19 cellular contexts compared by ENCODE assay signal in genomic region chr20:40255368-40255767, GRCh38.
DNase-seq lines count a peak whose midpoint lies in the region; ATAC-seq and TF ChIP-seq lines count a peak whose summit lies in the region.
"Had no signal": no experiment of that assay in that cellular context is flagged by ENCODE, and none has a peak within 500 bp of the region (broad histone marks: within the 10 kb centered on the region; RNA-seq: fewer than 3 reads in every experiment).

No MANE protein-coding gene starts in this region.

- H3K9me3 ChIP-seq in right atrium auricular region = no peaks in the 10 kb centered on the region
- peaks cover 0 to 9% (median 0%) of the 10 kb centered on the region in 3 donors for H3K9me3 ChIP-seq in gastroesophageal sphincter
- H3K9me3 ChIP-seq: gastrocnemius medialis, transverse colon had no signal

- peaks cover 8% of the 10 kb centered on the region for H3K4me1 Mint-ChIP-seq in MCF 10A (ENCODE audit: insufficient read depth, unreplicated experiment)
- H3K4me1 Mint-ChIP-seq: memory B cell had no signal

- peak; percentile 31 for ATAC-seq in left ventricle myocardium superior
- no peak for ATAC-seq in gastroesophageal sphincter
- no peak for ATAC-seq in HG02571 (IDR thresholded peaks at IDR 0.05; ENCODE audit: unreplicated experiment)
- ATAC-seq: gastrocnemius medialis, K562 had no signal

- WGBS in gastroesophageal sphincter (ENCODE audit: low coverage in 1 of 2), 2 donors = 33 to 55% methylated on average over 1 of the region's 1 CpG

- H3K4me1 ChIP-seq in right atrium auricular region (no peaks in the 10 kb centered on the region), gastroesophageal sphincter (no peaks in the 10 kb centered on the region)
- H3K4me1 ChIP-seq: transverse colon had no signal

- H3K4me3 Mint-ChIP-seq in MCF 10A (ENCODE audit: unreplicated experiment) = no peak overlapping the region
- H3K4me3 Mint-ChIP-seq: memory B cell; T-helper 1 cell treated with Interleukin-12 subunit alpha and Interleukin-12 subunit beta and Interleukin-4 antibody, amounts not matched to agents 30 μg/mL and 1 μg/mL, for 36 hours had no signal

- H3K27ac ChIP-seq in right atrium auricular region (no peak overlapping the region), gastroesophageal sphincter (no peak overlapping the region)
- H3K27ac ChIP-seq: gastrocnemius medialis, transverse colon had no signal

- H3K4me3 ChIP-seq in right atrium auricular region (no peak overlapping the region), gastroesophageal sphincter (no peak overlapping the region)
- H3K4me3 ChIP-seq: gastrocnemius medialis, K562, transverse colon had no signal

- CTCF ChIA-PET in MCF 10A (lab: Yijun Ruan, JAX) = interaction anchor here (0.6 to 1.2 kb wide), 4 partner anchors 9 to 905 kb away, joined by 3 read pairs; no protein-coding TSS in a partner anchor
- CTCF ChIA-PET in HEK293T (lab: Yijun Ruan, JAX) = no interaction called here

- no peaks in the 10 kb centered on the region for H3K36me3 Mint-ChIP-seq in MCF 10A (ENCODE audit: insufficient read depth, unreplicated experiment)
- H3K36me3 Mint-ChIP-seq: memory B cell had no signal

- H3K9me3 Mint-ChIP-seq in MCF 10A (ENCODE audit: unreplicated experiment) = no peaks in the 10 kb centered on the region
- H3K9me3 Mint-ChIP-seq: T-helper 1 cell treated with Interleukin-12 subunit alpha and Interleukin-12 subunit beta and Interleukin-4 antibody, amounts not matched to agents 30 μg/mL and 1 μg/mL, for 36 hours had no signal

- TF ChIP-seq EP300 in gastroesophageal sphincter (IDR thresholded peaks at IDR 0.05) = no peak

- H3K27me3 Mint-ChIP-seq in MCF 10A (ENCODE audit: insufficient read depth, unreplicated experiment) = no peaks in the 10 kb centered on the region

- H3K36me3 ChIP-seq in right atrium auricular region (no peaks in the 10 kb centered on the region), gastroesophageal sphincter (no peaks in the 10 kb centered on the region)
- H3K36me3 ChIP-seq: gastrocnemius medialis, transverse colon had no signal

- intact Hi-C loops in left ventricle myocardium superior (cut with micrococcal nuclease) (no loop called here), MCF 10A (cut with micrococcal nuclease) (loop anchor here (10.0 kb wide), 1 partner anchor 91 kb away; no protein-coding TSS in a partner anchor)

- no peak overlapping the region for H3K27ac Mint-ChIP-seq in MCF 10A (ENCODE audit: low read depth, unreplicated experiment)
- H3K27ac Mint-ChIP-seq: memory B cell; T-helper 1 cell treated with Interleukin-12 subunit alpha and Interleukin-12 subunit beta and Interleukin-4 antibody, amounts not matched to agents 30 μg/mL and 1 μg/mL, for 36 hours had no signal

- TF ChIP-seq CTCF in right atrium auricular region (IDR thresholded peaks at IDR 0.05) = peak in 1 of 2 donors; percentile 30
- TF ChIP-seq CTCF in MCF 10A (IDR thresholded peaks at IDR 0.05; ENCODE audit: unreplicated experiment) = peak; percentile 22
- no peak for TF ChIP-seq CTCF in gastroesophageal sphincter (IDR thresholded peaks at IDR 0.05)

- BruUV-seq in MCF 10A (replicated peaks; lab: Mats Ljungman, UMichigan) = no TSS peak

- no peak for TF ChIP-seq POLR2A in gastroesophageal sphincter (IDR thresholded peaks at IDR 0.05)

- DNase-seq in left ventricle myocardium superior (no peak), right atrium auricular region (ENCODE audit: low spot score) (no peak), MCF 10A (ENCODE audit: unreplicated experiment) (peak; percentile 40), fibroblast of the conjunctiva (ENCODE audit: low read depth) (peak; percentile 29), HEK293T (ENCODE audit: extremely low spot score) (no peak), epidermal melanocyte (ENCODE audit: insufficient read length, low spot score) (no peak)
- DNase-seq: ACHN; activated CD4-positive, CD25-positive, alpha-beta regulatory T cell treated with anti-CD3 and anti-CD28 coated beads, Interleukin-2, amount 50 U/mL, for 72 hours; activated CD8-positive, alpha-beta memory T cell treated with anti-CD3 and anti-CD28 coated beads, Interleukin-2, amount 50 U/mL, for 48 hours; activated naive CD4-positive, alpha-beta T cell; gastrocnemius medialis; GDM1; NCI-H1105 treated with DMSO at 0.1 percent for 48 hours; transverse colon had no signal

- H3K27me3 ChIP-seq in right atrium auricular region (no peaks in the 10 kb centered on the region), gastroesophageal sphincter (no peaks in the 10 kb centered on the region)
- H3K27me3 ChIP-seq: gastrocnemius medialis, transverse colon had no signal

- POLR2A ChIA-PET in MCF 10A (lab: Yijun Ruan, JAX) = no interaction called here
- POLR2A ChIA-PET in HEK293T (lab: Yijun Ruan, JAX) = no interaction called here

TF ChIP-seq in HEK293T, 16 proteins besides CTCF, POLR2A, EP300 and RAD21:
- no peak for TF ChIP-seq TARDBP (IDR thresholded peaks at IDR 0.05)
- no peak for TF ChIP-seq SP1 (IDR thresholded peaks at IDR 0.05)
- no peak for TF ChIP-seq FOXA1 (IDR thresholded peaks at IDR 0.05)
- TF ChIP-seq HDGF (IDR thresholded peaks at IDR 0.05; ENCODE audit: borderline replicate concordance) = no peak
- no peak for TF ChIP-seq FOXM1 (IDR thresholded peaks at IDR 0.05; ENCODE audit: borderline replicate concordance)
- no peak for TF ChIP-seq L3MBTL2 (conservative IDR thresholded peaks at IDR 0.05)
- TF ChIP-seq PKNOX1 (IDR thresholded peaks at IDR 0.05) = no peak
- TF ChIP-seq ZNF384 (IDR thresholded peaks at IDR 0.05) = no peak
- no peak for TF ChIP-seq FOXK2 (IDR thresholded peaks at IDR 0.05)
- no peak for TF ChIP-seq ARNT (IDR thresholded peaks at IDR 0.05)

Comparison
In these comparisons a context has a peak if more than half of its experiments do, and no peak if none do; other contexts are left out.
1. DNase-seq: peak in MCF 10A (single experiment) and fibroblast of the conjunctiva (single experiment); none in left ventricle myocardium superior (single experiment), right atrium auricular region (single experiment), HEK293T (single experiment) and epidermal melanocyte (single experiment).